Comparison of ENCODE assay signal across 8 cellular contexts in genomic region chr7:3092468-3092867, GRCh38. TPM values are rescaled to one million over a fixed set of nuclear protein-coding genes. Genes with fewer than 3 reads are reported as not detected.
DNase-seq lines count a peak whose midpoint lies in the region; ATAC-seq, FAIRE-seq and TF ChIP-seq lines count a peak whose summit lies in the region.

No MANE protein-coding gene starts in this region.

- H3K27ac Mint-ChIP-seq in T-helper 1 cell treated with Interleukin-12 subunit alpha and Interleukin-12 subunit beta and Interleukin-4 antibody, amounts not matched to agents 30 μg/mL and 1 μg/mL, for 36 hours: peak overlapping the region; percentile 94
- H3K27ac Mint-ChIP-seq in endodermal cell: no peak overlapping the region

- peak overlapping the region; percentile 25 for H3K4me3 Mint-ChIP-seq in T-helper 1 cell treated with Interleukin-12 subunit alpha and Interleukin-12 subunit beta and Interleukin-4 antibody, amounts not matched to agents 30 μg/mL and 1 μg/mL, for 36 hours
- H3K4me3 Mint-ChIP-seq in endodermal cell: no peak overlapping the region

- ATAC-seq in HG02678 (IDR thresholded peaks at IDR 0.05; ENCODE audit: unreplicated experiment): peak; percentile 76

- H3K4me1 ChIP-seq in adrenal gland (replicated peaks in 1 of 2) (no peaks in the 10 kb centered on the region), endodermal cell (ENCODE audit: control insufficient read depth, insufficient read depth, low read length) (no peaks in the 10 kb centered on the region)

- H3K4me3 ChIP-seq in adrenal gland (no peak overlapping the region), endodermal cell (ENCODE audit: low read length) (no peak overlapping the region)

- intact Hi-C loops in adrenal gland (cut with DNase I): no loop called here

- FAIRE-seq in GM12892 (lab: Jason Lieb, UNC): peak; percentile 94

- no peaks in the 10 kb centered on the region for H3K27me3 Mint-ChIP-seq in T-helper 1 cell treated with Interleukin-12 subunit alpha and Interleukin-12 subunit beta and Interleukin-4 antibody, amounts not matched to agents 30 μg/mL and 1 μg/mL, for 36 hours (ENCODE audit: low read depth)
- no peaks in the 10 kb centered on the region for H3K27me3 Mint-ChIP-seq in endodermal cell (ENCODE audit: insufficient read depth)

- no peaks in the 10 kb centered on the region for H3K36me3 ChIP-seq in adrenal gland (replicated peaks in 1 of 2)
- H3K36me3 ChIP-seq in endodermal cell (ENCODE audit: control insufficient read depth, insufficient read depth, low read length): no peaks in the 10 kb centered on the region

- H3K27me3 ChIP-seq in adrenal gland (no peaks in the 10 kb centered on the region), endodermal cell (ENCODE audit: control insufficient read depth, insufficient read depth, low read length, poor library complexity, severe bottlenecking) (no peaks in the 10 kb centered on the region)

- WGBS in adrenal gland, 4 donors: 56 to 71% (median 59%) methylated on average over 6 of the region's 6 CpGs
- WGBS in endodermal cell (ENCODE audit: insufficient coverage in 1 of 2, insufficient read length in 1 of 2), 2 experiments: 92 to 100% methylated on average over 1 to 6 of the region's 6 CpGs

- H3K27ac ChIP-seq in adrenal gland: peak overlapping the region in 1 of 5 donors; percentile 49
- no peak overlapping the region for H3K27ac ChIP-seq in endodermal cell (ENCODE audit: low read depth, low read length)

- H3K9me3 Mint-ChIP-seq in T-helper 1 cell treated with Interleukin-12 subunit alpha and Interleukin-12 subunit beta and Interleukin-4 antibody, amounts not matched to agents 30 μg/mL and 1 μg/mL, for 36 hours: no peaks in the 10 kb centered on the region
- H3K9me3 Mint-ChIP-seq in endodermal cell: no peaks in the 10 kb centered on the region

- H3K9ac ChIP-seq in endodermal cell (ENCODE audit: extremely low read depth, low read length, poor library complexity, severe bottlenecking): no peak overlapping the region

- H3K4me1 Mint-ChIP-seq in T-helper 1 cell treated with Interleukin-12 subunit alpha and Interleukin-12 subunit beta and Interleukin-4 antibody, amounts not matched to agents 30 μg/mL and 1 μg/mL, for 36 hours (ENCODE audit: low read depth): peaks cover 58% of the 10 kb centered on the region
- no peaks in the 10 kb centered on the region for H3K4me1 Mint-ChIP-seq in endodermal cell

- peak; percentile 50 for DNase-seq in GM12892 (ENCODE audit: insufficient read length)
- peak in 6 of 7 donors; percentile 14 to 60 (median 28) for DNase-seq in adrenal gland
- peak; percentile 70 for DNase-seq in stimulated activated CD4-positive, alpha-beta T cell treated with anti-CD3 and anti-CD28 coated beads, Interleukin-4, amount 100 ng/mL, for 24 hours
- DNase-seq in cerebellum (ENCODE audit: low spot score): no peak
- no peak for DNase-seq in endodermal cell
- DNase-seq in NCI-H1092 treated with DMSO at 0.1 percent for 48 hours (lab: John Stamatoyannopoulos, UW): no peak

- H3K9me3 ChIP-seq in adrenal gland (replicated peaks in 1 of 3) (no peaks in the 10 kb centered on the region), endodermal cell (ENCODE audit: control insufficient read depth, low read length) (no peaks in the 10 kb centered on the region)

- TF ChIP-seq POLR2A in GM12892 (IDR thresholded peaks at IDR 0.05; ENCODE audit: low read depth, low read length): no peak
- TF ChIP-seq POLR2A in adrenal gland (IDR thresholded peaks at IDR 0.05): no peak

- H3K36me3 Mint-ChIP-seq in T-helper 1 cell treated with Interleukin-12 subunit alpha and Interleukin-12 subunit beta and Interleukin-4 antibody, amounts not matched to agents 30 μg/mL and 1 μg/mL, for 36 hours (ENCODE audit: low read depth): peaks cover 6% of the 10 kb centered on the region
- H3K36me3 Mint-ChIP-seq in endodermal cell (ENCODE audit: low read depth): no peaks in the 10 kb centered on the region

- TF ChIP-seq CTCF in adrenal gland (IDR thresholded peaks at IDR 0.05): no peak
- TF ChIP-seq CTCF in endodermal cell (conservative IDR thresholded peaks at IDR 0.05): no peak

RNA-seq across cellular contexts. Expression of gene CARD11, which starts 48.8 kb away (rescaled TPM):
- 18.4 TPM for polyA plus RNA-seq in GM12892 (2012; ENCODE audit: missing spikeins)
- total RNA-seq in adrenal gland: 10 to 100 TPM in 1 of 8 donors, 1 to 10 TPM in 7; 2.1 to 19.3 (median 3.4) TPM
- 1 to 10 TPM in 2 of 3 donors, under 1 TPM in 1; 0.82 to 4.7 (median 1.9) TPM for polyA plus RNA-seq in adrenal gland
- total RNA-seq in cerebellum: 0.27 TPM
- total RNA-seq in endodermal cell: 10 to 100 TPM in 1 of 2 donors, 1 to 10 TPM in 1; 7.2 to 10.8 TPM
- polyA plus RNA-seq in endodermal cell (2013, experiment 1 of 2): 2.1 TPM
- polyA plus RNA-seq in endodermal cell (2013, experiment 2 of 2): 1.4 TPM

Comparison
In these comparisons a context has a peak if more than half of its experiments do, and no peak if none do; other contexts are left out.
1. DNase-seq: peak in GM12892 (single experiment), adrenal gland (6 of 7) and stimulated activated CD4-positive, alpha-beta T cell treated with anti-CD3 and anti-CD28 coated beads, Interleukin-4, amount 100 ng/mL, for 24 hours (single experiment); none in cerebellum (single experiment), endodermal cell (single experiment) and NCI-H1092 treated with DMSO at 0.1 percent for 48 hours (single experiment).